In the genomic region with DNA sequence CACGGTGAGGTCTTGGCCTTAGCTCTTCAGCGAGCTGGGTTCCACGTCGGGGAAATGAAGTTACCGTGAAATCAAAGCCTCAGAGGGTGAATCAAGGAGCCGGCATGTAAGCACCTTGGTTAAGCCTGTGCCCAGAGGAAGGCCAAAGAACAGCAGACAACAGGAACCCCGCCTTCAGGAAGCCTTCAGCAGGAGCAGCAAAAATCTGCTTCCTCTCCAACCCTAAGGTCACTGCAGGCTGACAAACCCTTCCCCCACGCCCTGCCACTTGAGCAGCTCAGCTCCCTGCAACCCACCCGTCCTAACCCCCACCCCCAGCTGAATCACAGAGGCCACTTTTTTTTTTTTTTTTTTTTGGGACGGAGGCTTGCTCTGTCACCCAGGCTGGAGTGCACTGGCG, we compare ENCODE assay signal across 8 cellular contexts.
A peak's percentile ranks its signal among the peaks of the same experiment; 100 is the strongest.
DNase-seq lines count a peak whose midpoint lies in the region; ATAC-seq and TF ChIP-seq lines count a peak whose summit lies in the region.

No MANE protein-coding gene starts in this region.

- intact Hi-C loops in activated CD4-positive, alpha-beta memory T cell treated with anti-CD3 and anti-CD28 coated beads for 36 hours (cut with micrococcal nuclease), result no loop called here
- intact Hi-C loops in cardiac septum (cut with DNase I), result no loop called here

- CTCF ChIA-PET in activated CD4-positive, alpha-beta memory T cell treated with anti-CD3 and anti-CD28 coated beads for 36 hours (lab: Charles Lee), result no interaction called here
- CTCF ChIA-PET in HEK293T (lab: Yijun Ruan, JAX), result no interaction called here

- no peaks in the 10 kb centered on the region for H3K36me3 Mint-ChIP-seq in activated CD4-positive, alpha-beta memory T cell treated with anti-CD3 and anti-CD28 coated beads for 36 hours
- H3K36me3 Mint-ChIP-seq in HFFc6 (ENCODE audit: low read depth), result peaks cover 4% of the 10 kb centered on the region; the same call in 1 of the 2 replicates

- peak overlapping the region; percentile 4 for H3K27ac Mint-ChIP-seq in activated CD4-positive, alpha-beta memory T cell treated with anti-CD3 and anti-CD28 coated beads for 36 hours
- no peak overlapping the region for H3K27ac Mint-ChIP-seq in HFFc6

- no peaks in the 10 kb centered on the region for H3K9me3 Mint-ChIP-seq in activated CD4-positive, alpha-beta memory T cell treated with anti-CD3 and anti-CD28 coated beads for 36 hours
- H3K9me3 Mint-ChIP-seq in HFFc6, result no peaks in the 10 kb centered on the region

- TF ChIP-seq CTCF in HFFc6 (IDR thresholded peaks at IDR 0.05), result no peak

- no peak overlapping the region for H3K4me3 Mint-ChIP-seq in activated CD4-positive, alpha-beta memory T cell treated with anti-CD3 and anti-CD28 coated beads for 36 hours
- H3K4me3 Mint-ChIP-seq in HFFc6, result no peak overlapping the region

- no peak for ATAC-seq in GM21515 (IDR thresholded peaks at IDR 0.05; ENCODE audit: unreplicated experiment)

- peaks cover 8% of the 10 kb centered on the region for H3K4me1 Mint-ChIP-seq in activated CD4-positive, alpha-beta memory T cell treated with anti-CD3 and anti-CD28 coated beads for 36 hours (ENCODE audit: low read depth)
- no peaks in the 10 kb centered on the region for H3K4me1 Mint-ChIP-seq in HFFc6 (ENCODE audit: low read depth)

- POLR2A ChIA-PET in activated CD4-positive, alpha-beta memory T cell treated with anti-CD3 and anti-CD28 coated beads for 36 hours (lab: Charles Lee), result no interaction called here
- POLR2A ChIA-PET in HEK293T (lab: Yijun Ruan, JAX), result no interaction called here

- no peaks in the 10 kb centered on the region for H3K27me3 Mint-ChIP-seq in activated CD4-positive, alpha-beta memory T cell treated with anti-CD3 and anti-CD28 coated beads for 36 hours
- peaks cover 31% of the 10 kb centered on the region for H3K27me3 Mint-ChIP-seq in HFFc6 (ENCODE audit: insufficient read depth)

- peak; percentile 34 for DNase-seq in HT1080 (ENCODE audit: low read depth)
- DNase-seq in activated CD4-positive, alpha-beta memory T cell treated with anti-CD3 and anti-CD28 coated beads for 36 hours, result peak; percentile 56
- peak; percentile 81 for DNase-seq in cardiac septum (ENCODE audit: low spot score)
- peak; percentile 7 for DNase-seq in stimulated activated CD4-positive, alpha-beta T cell treated with anti-CD3 and anti-CD28 coated beads, Interleukin-12 subunit alpha, Interleukin-12 subunit beta, amount 100 ng/mL, for 4 hours
- DNase-seq in NCI-H2171 treated with DMSO at 0.1 percent for 48 hours (lab: John Stamatoyannopoulos, UW), result no peak
- no peak for DNase-seq in HEK293T (ENCODE audit: extremely low spot score)
- no peak for DNase-seq in HFFc6

TF ChIP-seq in HEK293T, 16 proteins besides CTCF, POLR2A, EP300 and RAD21:
- TF ChIP-seq ARNT (IDR thresholded peaks at IDR 0.05) (no peak), LEF1 (IDR thresholded peaks at IDR 0.05; ENCODE audit: borderline replicate concordance) (no peak), PKNOX1 (IDR thresholded peaks at IDR 0.05) (no peak), ZNF384 (IDR thresholded peaks at IDR 0.05) (no peak), L3MBTL2 (conservative IDR thresholded peaks at IDR 0.05) (no peak), FOXK2 (IDR thresholded peaks at IDR 0.05) (no peak), BHLHE40 (IDR thresholded peaks at IDR 0.05; ENCODE audit: borderline replicate concordance) (no peak), SP1 (IDR thresholded peaks at IDR 0.05) (no peak), FOXA1 (IDR thresholded peaks at IDR 0.05) (no peak), ELF4 (IDR thresholded peaks at IDR 0.05) (no peak), SUZ12 (IDR thresholded peaks at IDR 0.05) (no peak), TARDBP (IDR thresholded peaks at IDR 0.05) (no peak), FOXM1 (IDR thresholded peaks at IDR 0.05; ENCODE audit: borderline replicate concordance) (no peak), NFRKB (IDR thresholded peaks at IDR 0.05) (no peak), HDGF (IDR thresholded peaks at IDR 0.05; ENCODE audit: borderline replicate concordance) (no peak), CTBP1 (IDR thresholded peaks at IDR 0.05; ENCODE audit: borderline replicate concordance) (no peak)

Comparison
In these comparisons a context has a peak if more than half of its experiments do, and no peak if none do; other contexts are left out.
1. DNase-seq: peak in HT1080 (single experiment), activated CD4-positive, alpha-beta memory T cell treated with anti-CD3 and anti-CD28 coated beads for 36 hours (single experiment), cardiac septum (single experiment) and stimulated activated CD4-positive, alpha-beta T cell treated with anti-CD3 and anti-CD28 coated beads, Interleukin-12 subunit alpha, Interleukin-12 subunit beta, amount 100 ng/mL, for 4 hours (single experiment); none in NCI-H2171 treated with DMSO at 0.1 percent for 48 hours (single experiment), HEK293T (single experiment) and HFFc6 (single experiment).